In the genomic region with DNA sequence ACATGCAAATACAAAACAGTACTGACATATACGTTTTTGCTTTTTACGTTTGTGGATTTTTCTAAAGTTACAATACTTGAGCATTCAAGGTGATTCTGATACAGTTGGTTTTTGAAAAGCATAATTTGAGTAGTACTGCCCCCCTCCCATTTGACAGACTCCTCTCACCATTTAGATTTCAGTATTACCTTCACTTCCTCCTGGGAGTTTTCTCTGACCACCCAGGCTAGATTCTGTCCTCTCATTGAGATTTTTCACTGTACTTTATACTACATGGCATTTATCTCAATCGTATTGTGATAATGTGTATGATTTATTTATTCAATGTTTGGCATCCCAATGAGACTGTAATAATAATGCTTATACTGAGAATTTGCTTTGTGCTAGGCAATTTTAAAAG, we compare ENCODE assay signal across 1 cellular context.
TF ChIP-seq lines count a peak whose summit lies in the region.

No MANE protein-coding gene starts in this region.

TF ChIP-seq in A549, 52 proteins besides CTCF, POLR2A, EP300 and RAD21:
- TF ChIP-seq, protein P1, sequence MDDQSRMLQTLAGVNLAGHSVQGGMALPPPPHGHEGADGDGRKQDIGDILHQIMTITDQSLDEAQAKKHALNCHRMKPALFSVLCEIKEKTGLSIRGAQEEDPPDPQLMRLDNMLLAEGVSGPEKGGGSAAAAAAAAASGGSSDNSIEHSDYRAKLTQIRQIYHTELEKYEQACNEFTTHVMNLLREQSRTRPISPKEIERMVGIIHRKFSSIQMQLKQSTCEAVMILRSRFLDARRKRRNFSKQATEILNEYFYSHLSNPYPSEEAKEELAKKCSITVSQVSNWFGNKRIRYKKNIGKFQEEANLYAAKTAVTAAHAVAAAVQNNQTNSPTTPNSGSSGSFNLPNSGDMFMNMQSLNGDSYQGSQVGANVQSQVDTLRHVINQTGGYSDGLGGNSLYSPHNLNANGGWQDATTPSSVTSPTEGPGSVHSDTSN (IDR thresholded peaks at IDR 0.05): no peak
- TF ChIP-seq PHF8 (IDR thresholded peaks at IDR 0.05; ENCODE audit: borderline replicate concordance, low read depth) (no peak), MAZ (IDR thresholded peaks at IDR 0.05; ENCODE audit: borderline replicate concordance, low read depth, low read length) (no peak), RARB (CRISPR knock-in tag; IDR thresholded peaks at IDR 0.05) (no peak), KDM1A (IDR thresholded peaks at IDR 0.05; ENCODE audit: low read depth) (no peak), GATA3 (IDR thresholded peaks at IDR 0.05; ENCODE audit: borderline replicate concordance) (no peak), JUNB (IDR thresholded peaks at IDR 0.05) (no peak), CEBPB (IDR thresholded peaks at IDR 0.05) (no peak), HEYL (CRISPR knock-in tag; IDR thresholded peaks at IDR 0.05) (no peak), MAFK (IDR thresholded peaks at IDR 0.05; ENCODE audit: partially characterized antibody) (no peak), FOXS1 (CRISPR knock-in tag; IDR thresholded peaks at IDR 0.05) (no peak)
- TF ChIP-seq, protein P2, sequence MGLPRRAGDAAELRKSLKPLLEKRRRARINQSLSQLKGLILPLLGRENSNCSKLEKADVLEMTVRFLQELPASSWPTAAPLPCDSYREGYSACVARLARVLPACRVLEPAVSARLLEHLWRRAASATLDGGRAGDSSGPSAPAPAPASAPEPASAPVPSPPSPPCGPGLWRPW (IDR thresholded peaks at IDR 0.05): no peak
- TF ChIP-seq, protein P3, sequence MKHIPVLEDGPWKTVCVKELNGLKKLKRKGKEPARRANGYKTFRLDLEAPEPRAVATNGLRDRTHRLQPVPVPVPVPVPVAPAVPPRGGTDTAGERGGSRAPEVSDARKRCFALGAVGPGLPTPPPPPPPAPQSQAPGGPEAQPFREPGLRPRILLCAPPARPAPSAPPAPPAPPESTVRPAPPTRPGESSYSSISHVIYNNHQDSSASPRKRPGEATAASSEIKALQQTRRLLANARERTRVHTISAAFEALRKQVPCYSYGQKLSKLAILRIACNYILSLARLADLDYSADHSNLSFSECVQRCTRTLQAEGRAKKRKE (CRISPR knock-in tag; IDR thresholded peaks at IDR 0.05; ENCODE audit: low read depth): no peak
TF ChIP-seq in A549: peak in this region for 0.
